Comparison of ENCODE assay signal across 7 cellular contexts in the genomic region with DNA sequence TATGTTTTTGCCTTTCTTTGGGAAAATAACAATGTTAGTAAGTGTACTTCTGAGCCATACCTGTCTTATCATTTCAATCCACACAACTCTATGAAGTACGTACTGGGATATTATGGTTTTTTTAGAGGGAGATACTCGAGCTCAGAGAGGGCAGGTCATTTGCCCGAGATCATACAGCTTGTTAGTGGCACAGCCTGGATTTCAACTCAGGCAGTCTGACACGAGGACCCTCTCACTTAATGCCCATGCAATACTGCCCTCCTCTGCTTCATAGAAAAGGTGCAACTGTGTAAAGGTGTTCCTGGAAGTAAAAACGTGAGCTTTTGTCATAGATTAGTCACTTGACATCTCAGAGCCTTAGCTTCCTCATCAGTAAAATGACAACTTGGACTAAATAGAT.
DNase-seq lines count a peak whose midpoint lies in the region; ATAC-seq and TF ChIP-seq lines count a peak whose summit lies in the region.

No MANE protein-coding gene starts in this region.

- no peak overlapping the region for H3K4me3 ChIP-seq in GM12865 (ENCODE audit: low read depth, low read length)
- no peak overlapping the region for H3K4me3 ChIP-seq in RWPE2 (ENCODE audit: severe bottlenecking)

- H3K9me3 Mint-ChIP-seq in glutamatergic neuron (ENCODE audit: unreplicated experiment), result no peaks in the 10 kb centered on the region

- H3K4me1 Mint-ChIP-seq in glutamatergic neuron (ENCODE audit: low read depth, unreplicated experiment), result peaks cover 1% of the 10 kb centered on the region

- no peak overlapping the region for H3K27ac Mint-ChIP-seq in glutamatergic neuron (ENCODE audit: unreplicated experiment)

- no peaks in the 10 kb centered on the region for H3K9me3 ChIP-seq in RWPE2 (ENCODE audit: severe bottlenecking)

- peaks cover 53% of the 10 kb centered on the region for H3K27me3 ChIP-seq in RWPE2 (ENCODE audit: insufficient read depth, poor library complexity, severe bottlenecking)

- peak; percentile 42 for ATAC-seq in GM21423 (IDR thresholded peaks at IDR 0.05; ENCODE audit: unreplicated experiment)
- peak; percentile 53; the same call in 2 of the 3 replicates for ATAC-seq in RWPE2 (ENCODE audit: low read depth)
- no peak for ATAC-seq in HG03025 (IDR thresholded peaks at IDR 0.05; ENCODE audit: low FRiP score, unreplicated experiment)

- H3K27ac ChIP-seq in RWPE2 (ENCODE audit: poor library complexity, severe bottlenecking), result no peak overlapping the region

- H3K4me1 ChIP-seq in RWPE2 (ENCODE audit: insufficient read depth, poor library complexity, severe bottlenecking), result no peaks in the 10 kb centered on the region

- peak overlapping the region; percentile 16 for H3K4me3 Mint-ChIP-seq in glutamatergic neuron (ENCODE audit: unreplicated experiment)

- DNase-seq in GM12865 (ENCODE audit: low read depth) (peak; percentile 91), HuH-7.5 (ENCODE audit: low spot score) (peak; percentile 45), RWPE2 (ENCODE audit: low spot score) (no peak), glutamatergic neuron (no peak), midbrain (lab: John Stamatoyannopoulos, UW) (no peak)

- no peaks in the 10 kb centered on the region for H3K36me3 Mint-ChIP-seq in glutamatergic neuron (ENCODE audit: unreplicated experiment)

- peaks cover 10% of the 10 kb centered on the region for H3K27me3 Mint-ChIP-seq in glutamatergic neuron (ENCODE audit: unreplicated experiment)

- no peaks in the 10 kb centered on the region for H3K36me3 ChIP-seq in RWPE2 (ENCODE audit: low read depth)

- peak; percentile 69 for TF ChIP-seq CTCF in GM12865 (IDR thresholded peaks at IDR 0.05; ENCODE audit: insufficient read depth, low read depth, low read length, missing control alignments)
- peak; percentile 47 for TF ChIP-seq CTCF in RWPE2 (IDR thresholded peaks at IDR 0.05; ENCODE audit: poor library complexity, severe bottlenecking)
- no peak for TF ChIP-seq CTCF in glutamatergic neuron (IDR thresholded peaks at IDR 0.05; ENCODE audit: partially characterized antibody, unreplicated experiment)

Comparison
In these comparisons a context has a peak if more than half of its experiments do, and no peak if none do; other contexts are left out.
1. DNase-seq: peak in GM12865 (single experiment) and HuH-7.5 (single experiment); none in RWPE2 (single experiment), glutamatergic neuron (single experiment) and midbrain (single experiment).